In genomic region chr19:30556230-30556711, GRCh38 we compare ENCODE assay signal across 16 cellular contexts.
A peak's percentile ranks its signal among the peaks of the same experiment; 100 is the strongest.
DNase-seq lines count a peak whose midpoint lies in the region; ATAC-seq and TF ChIP-seq lines count a peak whose summit lies in the region.
"Had no signal": no experiment of that assay in that cellular context is flagged by ENCODE, and none has a peak within 500 bp of the region (broad histone marks: within the 10 kb centered on the region; RNA-seq: fewer than 3 reads in every experiment).

No MANE protein-coding gene starts in this region.

- DNase-seq in LNCaP clone FGC (ENCODE audit: low read depth) (peak; percentile 52), caudate nucleus (lab: John Stamatoyannopoulos, UW) (peak in 29 of 61 donors; percentile 7 to 69 (median 39)), erythroblast (lab: John Stamatoyannopoulos, UW) (no peak), NCI-H1092 (lab: John Stamatoyannopoulos, UW) (no peak)
- no peak for DNase-seq in stimulated activated CD4-positive, alpha-beta T cell treated with anti-CD3 and anti-CD28 coated beads, Interleukin-1b, Interleukin-23, amount 100 ng/mL, for 48 hours
- DNase-seq: activated CD4-positive, alpha-beta memory T cell treated with anti-CD3 and anti-CD28 coated beads, Interleukin-2, amount 10 ng/mL, durations not matched to agents 7 days and 5 days; Calu3; left ventricle myocardium inferior; NCI-H2227 treated with DMSO at 0.1 percent for 48 hours; OCI-M1 had no signal

- no peaks in the 10 kb centered on the region for H3K27me3 ChIP-seq in layer of hippocampus (ENCODE audit: control insufficient read depth, insufficient read depth, low read length)

- no peak for ATAC-seq in GM21529 (IDR thresholded peaks at IDR 0.05; ENCODE audit: unreplicated experiment)
- ATAC-seq: HepG2 had no signal

- 0 out of 2 replicates have a peak, but pooled peaks have one; percentile 8 for TF ChIP-seq CTCF in 22Rv1 (IDR thresholded peaks at IDR 0.05)
- TF ChIP-seq CTCF in LNCaP clone FGC (IDR thresholded peaks at IDR 0.05; ENCODE audit: control insufficient read depth, extremely low read depth, insufficient read depth), result 0 out of 2 replicates have a peak, but pooled peaks have one; percentile 15

- no peak for TF ChIP-seq POLR2A in erythroblast (IDR thresholded peaks at IDR 0.05; ENCODE audit: low read length)

- no peak overlapping the region for H3K4me3 ChIP-seq in LNCaP clone FGC (ENCODE audit: low read depth, low read length)
- H3K4me3 ChIP-seq: left ventricle myocardium inferior, thoracic aorta had no signal

- H3K27ac ChIP-seq in 22Rv1 (peak overlapping the region; percentile 33), caudate nucleus (ENCODE audit: low read depth, low read length) (peak overlapping the region; percentile 96), layer of hippocampus (ENCODE audit: low read depth, low read length) (peak overlapping the region; percentile 93)
- H3K27ac ChIP-seq: epithelial cell of prostate, left ventricle myocardium inferior, thoracic aorta had no signal

Comparison
In these comparisons a context has a peak if more than half of its experiments do, and no peak if none do; other contexts are left out.
1. H3K27ac ChIP-seq: peak in every context shown above with its lines; median percentile 96 in caudate nucleus; 93 in layer of hippocampus; 33 in 22Rv1.